Comparison of ENCODE assay signal across 24 cellular contexts in genomic region chr11:35879361-35879760, GRCh38.
"Had no signal": no experiment of that assay in that cellular context is flagged by ENCODE, and none has a peak within 500 bp of the region (broad histone marks: within the 10 kb centered on the region; RNA-seq: fewer than 3 reads in every experiment).

No MANE protein-coding gene starts in this region.

- H3K4me2 ChIP-seq: neural progenitor cell had no signal

- H3K9me3 ChIP-seq: ovary, psoas muscle, right lobe of liver, sigmoid colon, stomach, thoracic aorta, thyroid gland, tibial nerve, upper lobe of left lung, vagina had no signal

- H3K36me3 ChIP-seq: neural progenitor cell, ovary, right lobe of liver, sigmoid colon, stomach, thoracic aorta, thyroid gland, tibial nerve, upper lobe of left lung, vagina had no signal

- H3K4me3 ChIP-seq: neural progenitor cell, ovary, psoas muscle, right lobe of liver, sigmoid colon, stomach, thoracic aorta, thyroid gland, tibial nerve, upper lobe of left lung, vagina had no signal

- H3K27ac ChIP-seq: neural progenitor cell, ovary, parathyroid adenoma, psoas muscle, right lobe of liver, sigmoid colon, stomach, thoracic aorta, thyroid gland, tibial nerve, upper lobe of left lung, vagina had no signal

- H3K79me2 ChIP-seq: parathyroid adenoma had no signal

- H3K9ac ChIP-seq: neural progenitor cell, parathyroid adenoma had no signal

- H3K4me1 ChIP-seq: neural progenitor cell, parathyroid adenoma, psoas muscle, right lobe of liver, sigmoid colon, stomach, thyroid gland, tibial nerve, upper lobe of left lung, vagina had no signal

- H3K27me3 ChIP-seq: neural progenitor cell, ovary, right lobe of liver, sigmoid colon, stomach, thyroid gland, tibial nerve, upper lobe of left lung, vagina had no signal

- DNase-seq: natural killer cell; occipital lobe; ovary; posterior cingulate gyrus; psoas muscle; right cardiac atrium; right lobe of liver; sigmoid colon; small intestine; stimulated activated CD4-positive, alpha-beta T cell treated with anti-CD3 and anti-CD28 coated beads, Interleukin-15, amount 100 ng/mL, for 24 hours; stimulated activated CD4-positive, alpha-beta T cell treated with anti-CD3 and anti-CD28 coated beads, Interleukin-2, amount 100 ng/mL, for 24 hours; stimulated activated CD4-positive, alpha-beta T cell treated with anti-CD3 and anti-CD28 coated beads, Interleukin-2, amount 100 ng/mL, for 48 hours; stimulated activated CD4-positive, alpha-beta T cell treated with anti-CD3 and anti-CD28 coated beads, Interleukin-4, amount 100 ng/mL, for 24 hours; stimulated activated naive B cell treated with anti-CD40 and anti-IgM and Interleukin-4, amounts not matched to agents 10 μg/mL and 1 μg/mL and 100 μg/mL, for 72 hours; stimulated activated naive CD4-positive, alpha-beta T cell treated with Interleukin-2 at 50 U/mL for 16 hours; stomach; thyroid gland; trophoblast cell; upper lobe of left lung had no signal
